8 cellular contexts compared by ENCODE assay signal in the genomic region with DNA sequence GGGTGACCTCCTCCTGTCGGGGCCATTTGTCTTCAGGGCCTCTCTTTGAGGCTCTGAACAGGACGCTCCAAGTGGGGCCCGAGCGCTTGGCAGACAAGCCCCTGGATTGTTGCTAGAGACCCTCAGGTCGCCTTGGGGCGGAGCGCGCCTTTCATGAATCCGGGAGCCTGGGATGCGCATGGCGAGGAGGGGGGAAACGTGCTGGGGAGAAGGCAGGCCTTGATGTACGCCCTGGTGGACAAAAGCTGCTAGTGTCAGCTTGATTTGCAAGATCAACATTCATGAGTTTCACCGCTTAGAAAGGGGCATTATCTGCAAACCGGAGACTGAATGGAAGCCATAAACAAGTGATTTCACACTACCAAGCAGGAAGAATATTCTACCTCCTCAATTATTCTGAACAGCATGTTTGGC.
DNase-seq lines count a peak whose midpoint lies in the region; ATAC-seq and TF ChIP-seq lines count a peak whose summit lies in the region.

No MANE protein-coding gene starts in this region.

- no peaks in the 10 kb centered on the region for H3K36me3 ChIP-seq in CD8-positive, alpha-beta memory T cell (ENCODE audit: insufficient read depth, low read length)
- H3K36me3 ChIP-seq in SJCRH30 (no peaks in the 10 kb centered on the region), esophagus squamous epithelium (no peaks in the 10 kb centered on the region)
- no peaks in the 10 kb centered on the region for H3K36me3 ChIP-seq in naive thymus-derived CD4-positive, alpha-beta T cell (ENCODE audit: control insufficient read depth in 2 of 3, insufficient read depth in 3 of 3, low read length in 3 of 3)

- H3K4me3 Mint-ChIP-seq in CD8-positive, alpha-beta memory T cell, result peak overlapping the region in 6 of 7 donors; percentile 5 to 76 (median 74)
- peak overlapping the region; percentile 69 to 90 (median 80) for H3K4me3 Mint-ChIP-seq in naive thymus-derived CD4-positive, alpha-beta T cell

- H3K4me1 ChIP-seq in CD8-positive, alpha-beta memory T cell (ENCODE audit: insufficient read depth, low read length), result peaks cover 7% of the 10 kb centered on the region
- H3K4me1 ChIP-seq in SJCRH30, result no peaks in the 10 kb centered on the region
- peaks cover 13 to 35% (median 18%) of the 10 kb centered on the region in 3 donors for H3K4me1 ChIP-seq in esophagus squamous epithelium
- no peaks in the 10 kb centered on the region for H3K4me1 ChIP-seq in naive thymus-derived CD4-positive, alpha-beta T cell (ENCODE audit: control insufficient read depth in 2 of 2, insufficient read depth in 2 of 2, low read length in 2 of 2)

- DNase-seq in CD8-positive, alpha-beta memory T cell, result peak in 2 of 5 donors; percentile 1 to 3
- DNase-seq in SJCRH30 (peak; percentile 68 to 77), esophagus squamous epithelium (lab: John Stamatoyannopoulos, UW) (no peak)
- peak in 2 of 9 donors; percentile 2 to 22 for DNase-seq in naive thymus-derived CD4-positive, alpha-beta T cell
- DNase-seq in activated CD4-positive, alpha-beta T cell treated with anti-CD3 and anti-CD28 coated beads for 4 hours, result no peak

- H3K4me1 Mint-ChIP-seq in CD8-positive, alpha-beta memory T cell, result peaks cover 14 to 16% (median 15%) of the 10 kb centered on the region in 3 donors
- H3K4me1 Mint-ChIP-seq in naive thymus-derived CD4-positive, alpha-beta T cell, result peaks cover 10 to 17% (median 17%) of the 10 kb centered on the region in 7 donors

- 0 to 21% methylated on average over 2 to 3 of the region's 15 CpGs for WGBS in esophagus squamous epithelium, 2 donors

- intact Hi-C loops in esophagus squamous epithelium (cut with DNase I), result no loop called here
- intact Hi-C loops in naive thymus-derived CD4-positive, alpha-beta T cell (cut with micrococcal nuclease), result loop anchor here in 1 of 2 donors (10.0 kb wide), 1 partner anchor 593 kb away; no protein-coding TSS in a partner anchor

- peaks cover 0 to 12% (median 0%) of the 10 kb centered on the region in 3 donors for H3K36me3 Mint-ChIP-seq in CD8-positive, alpha-beta memory T cell
- peaks cover 0 to 8% (median 4%) of the 10 kb centered on the region in 5 donors for H3K36me3 Mint-ChIP-seq in naive thymus-derived CD4-positive, alpha-beta T cell

- no peak overlapping the region for H3K27ac ChIP-seq in CD8-positive, alpha-beta memory T cell (ENCODE audit: low read depth, low read length)
- peak overlapping the region; percentile 89 for H3K27ac ChIP-seq in SJCRH30
- peak overlapping the region; percentile 75 to 87 (median 80) for H3K27ac ChIP-seq in esophagus squamous epithelium
- H3K27ac ChIP-seq in naive thymus-derived CD4-positive, alpha-beta T cell (ENCODE audit: low read depth, low read length), result no peak overlapping the region

- no peak overlapping the region for H3K4me3 ChIP-seq in CD8-positive, alpha-beta memory T cell (ENCODE audit: low read length)
- peak overlapping the region; percentile 60 for H3K4me3 ChIP-seq in SJCRH30
- peak overlapping the region; percentile 30 to 68 (median 54) for H3K4me3 ChIP-seq in esophagus squamous epithelium
- H3K4me3 ChIP-seq in naive thymus-derived CD4-positive, alpha-beta T cell (ENCODE audit: low read length), result no peak overlapping the region

- H3K27me3 ChIP-seq in CD8-positive, alpha-beta memory T cell (ENCODE audit: insufficient read depth, low read length, poor library complexity, severe bottlenecking), result peaks cover 8% of the 10 kb centered on the region
- H3K27me3 ChIP-seq in SJCRH30 (no peaks in the 10 kb centered on the region), esophagus squamous epithelium (no peaks in the 10 kb centered on the region)
- H3K27me3 ChIP-seq in naive thymus-derived CD4-positive, alpha-beta T cell (ENCODE audit: control insufficient read depth in 2 of 2, insufficient read depth in 2 of 2, low read length in 2 of 2), result peaks cover 0 to 4% of the 10 kb centered on the region in 2 donors

- no peaks in the 10 kb centered on the region for H3K9me3 ChIP-seq in CD8-positive, alpha-beta memory T cell (ENCODE audit: low read length)
- H3K9me3 ChIP-seq in SJCRH30 (replicated peaks) (0 out of 2 replicates have a peak, but pooled peaks cover 7% of the 10 kb centered on the region), esophagus squamous epithelium (no peaks in the 10 kb centered on the region)
- H3K9me3 ChIP-seq in naive thymus-derived CD4-positive, alpha-beta T cell (ENCODE audit: control insufficient read depth in 2 of 3, low read length in 3 of 3), result no peaks in the 10 kb centered on the region

- peak overlapping the region in 1 of 8 donors; percentile 54 for H3K27ac Mint-ChIP-seq in CD8-positive, alpha-beta memory T cell
- H3K27ac Mint-ChIP-seq in naive thymus-derived CD4-positive, alpha-beta T cell, result no peak overlapping the region

- ATAC-seq in GM21528 (IDR thresholded peaks at IDR 0.05; ENCODE audit: low FRiP score, unreplicated experiment) (peak; percentile 31), HG03439 (IDR thresholded peaks at IDR 0.05; ENCODE audit: unreplicated experiment) (no peak), HG03097 (IDR thresholded peaks at IDR 0.05; ENCODE audit: low FRiP score, unreplicated experiment) (no peak)
- peak; percentile 18 for ATAC-seq in naive thymus-derived CD4-positive, alpha-beta T cell

- TF ChIP-seq POLR2A in esophagus squamous epithelium (IDR thresholded peaks at IDR 0.05), result no peak

- peaks cover 11 to 31% of the 10 kb centered on the region in 2 donors for H3K27me3 Mint-ChIP-seq in CD8-positive, alpha-beta memory T cell
- H3K27me3 Mint-ChIP-seq in naive thymus-derived CD4-positive, alpha-beta T cell, result peaks cover 13 to 31% (median 24%) of the 10 kb centered on the region in 5 donors

- peak in 4 of 6 experiments; percentile 12 to 68 (median 49) for TF ChIP-seq CTCF in esophagus squamous epithelium (IDR thresholded peaks at IDR 0.05)

- CTCF ChIA-PET in CD8-positive, alpha-beta memory T cell (lab: Charles Lee), result no interaction called here
- CTCF ChIA-PET in naive thymus-derived CD4-positive, alpha-beta T cell (lab: Charles Lee), result no interaction called here

- H3K9me3 Mint-ChIP-seq in CD8-positive, alpha-beta memory T cell, result peaks cover 0 to 12% (median 3%) of the 10 kb centered on the region in 5 donors
- H3K9me3 Mint-ChIP-seq in naive thymus-derived CD4-positive, alpha-beta T cell, result peaks cover 0 to 15% (median 4%) of the 10 kb centered on the region in 11 donors

- POLR2A ChIA-PET in CD8-positive, alpha-beta memory T cell (lab: Charles Lee), result no interaction called here
- POLR2A ChIA-PET in naive thymus-derived CD4-positive, alpha-beta T cell (lab: Charles Lee), result no interaction called here

Comparison
In these comparisons a context has a peak if more than half of its experiments do, and no peak if none do; other contexts are left out.
1. DNase-seq: peak in SJCRH30 (2 of 2); none in esophagus squamous epithelium (single experiment) and activated CD4-positive, alpha-beta T cell treated with anti-CD3 and anti-CD28 coated beads for 4 hours (0 of 2).
2. H3K27ac ChIP-seq: peak in SJCRH30 (single experiment) and esophagus squamous epithelium (4 of 4); none in CD8-positive, alpha-beta memory T cell (single experiment) and naive thymus-derived CD4-positive, alpha-beta T cell (single experiment).
3. H3K4me3 ChIP-seq: peak in SJCRH30 (single experiment) and esophagus squamous epithelium (4 of 4); none in CD8-positive, alpha-beta memory T cell (single experiment) and naive thymus-derived CD4-positive, alpha-beta T cell (single experiment).
4. ATAC-seq: peak in GM21528 (single experiment) and naive thymus-derived CD4-positive, alpha-beta T cell (single experiment); none in HG03439 (single experiment) and HG03097 (single experiment).